In the genomic region with DNA sequence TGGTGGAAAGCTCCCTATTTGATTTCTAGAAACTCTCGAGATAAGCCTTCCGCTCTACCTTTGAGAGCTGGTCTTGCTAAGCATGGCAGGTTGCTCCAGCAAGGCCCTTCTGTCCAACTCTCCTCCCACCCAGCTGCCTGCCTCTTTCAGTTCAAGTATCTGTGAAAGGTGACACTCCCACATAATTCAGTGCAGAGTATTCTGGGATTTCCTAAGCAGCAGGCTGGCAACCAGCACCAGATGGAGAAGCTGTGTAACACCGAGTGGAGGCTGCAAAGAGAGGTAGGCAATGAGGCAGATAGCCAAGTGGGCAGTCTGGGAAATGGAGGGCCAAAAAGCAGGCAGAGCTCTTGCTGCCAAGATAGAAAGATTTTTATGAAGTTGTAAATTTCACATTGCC, we compare ENCODE assay signal across 14 cellular contexts.
DNase-seq lines count a peak whose midpoint lies in the region; ATAC-seq lines count a peak whose summit lies in the region.
"Had no signal": no experiment of that assay in that cellular context is flagged by ENCODE, and none has a peak within 500 bp of the region (broad histone marks: within the 10 kb centered on the region; RNA-seq: fewer than 3 reads in every experiment).

No MANE protein-coding gene starts in this region.

- no peak overlapping the region for H3K4me3 Mint-ChIP-seq in activated naive CD4-positive, alpha-beta T cell treated with anti-CD3 and anti-CD28 coated beads, Interleukin-2, amount 10 ng/mL, durations not matched to agents 7 days and 5 days
- H3K4me3 Mint-ChIP-seq: activated B cell treated with CpG ODN at 0.5 μM for 24 hours had no signal

- H2BK120ac ChIP-seq in trophoblast cell (ENCODE audit: insufficient read depth, low read length, poor library complexity), result no peak overlapping the region

- H3K9me3 ChIP-seq in trophoblast cell (ENCODE audit: insufficient read depth, low read depth, low read length), result no peaks in the 10 kb centered on the region
- H3K9me3 ChIP-seq: esophagus squamous epithelium had no signal

- H3K9ac ChIP-seq in trophoblast cell (ENCODE audit: low read length), result no peak overlapping the region

- peaks cover 0 to 2% of the 10 kb centered on the region in 2 experiments for H3K4me1 ChIP-seq in trophoblast cell (ENCODE audit: control insufficient read depth in 1 of 2, insufficient read depth in 2 of 2, low read length in 2 of 2)
- H3K4me1 ChIP-seq: esophagus squamous epithelium had no signal

- no peak overlapping the region for H3K4me2 ChIP-seq in trophoblast cell (ENCODE audit: low read length)
- H3K4me2 ChIP-seq: hepatocyte had no signal

- no peak overlapping the region for H3K14ac ChIP-seq in trophoblast cell (ENCODE audit: low read length)

- no peaks in the 10 kb centered on the region for H3K79me1 ChIP-seq in trophoblast cell (ENCODE audit: low read length)

- no peak overlapping the region for H4K12ac ChIP-seq in trophoblast cell (ENCODE audit: low read depth, low read length)

- no peaks in the 10 kb centered on the region for H3K36me3 ChIP-seq in trophoblast cell (ENCODE audit: control insufficient read depth in 1 of 2, insufficient read depth in 2 of 2, low read length in 2 of 2)
- H3K36me3 ChIP-seq: esophagus squamous epithelium had no signal

- H2AK5ac ChIP-seq in trophoblast cell (ENCODE audit: low read length), result no peak overlapping the region

- H3K36me3 Mint-ChIP-seq in activated naive CD4-positive, alpha-beta T cell treated with anti-CD3 and anti-CD28 coated beads, Interleukin-2, amount 10 ng/mL, durations not matched to agents 7 days and 5 days, result no peaks in the 10 kb centered on the region

- H3K79me2 ChIP-seq in trophoblast cell (ENCODE audit: control insufficient read depth, insufficient read depth, low read length, poor library complexity), result no peaks in the 10 kb centered on the region
- H3K79me2 ChIP-seq: hepatocyte had no signal

- H3K23ac ChIP-seq in trophoblast cell (ENCODE audit: low read length), result no peak overlapping the region

- in situ Hi-C loops in KBM-7 (cut with MboI; ENCODE audit: low pct_unique_long_range_greater_than_20kb, low sequenced_read_pairs), result no loop called here

- CTCF ChIA-PET in activated naive CD4-positive, alpha-beta T cell treated with anti-CD3 and anti-CD28 coated beads, Interleukin-2, amount 10 ng/mL, durations not matched to agents 7 days and 5 days (lab: Charles Lee), result no interaction called here

- no peaks in the 10 kb centered on the region for H3K9me3 Mint-ChIP-seq in activated naive CD4-positive, alpha-beta T cell treated with anti-CD3 and anti-CD28 coated beads, Interleukin-2, amount 10 ng/mL, durations not matched to agents 7 days and 5 days
- H3K9me3 Mint-ChIP-seq: activated B cell treated with CpG ODN at 0.5 μM for 24 hours had no signal

- H2BK5ac ChIP-seq in trophoblast cell (ENCODE audit: low read depth, low read length, poor library complexity), result no peak overlapping the region

- peaks cover 3% of the 10 kb centered on the region for H3K27me3 Mint-ChIP-seq in activated naive CD4-positive, alpha-beta T cell treated with anti-CD3 and anti-CD28 coated beads, Interleukin-2, amount 10 ng/mL, durations not matched to agents 7 days and 5 days

- H3K4ac ChIP-seq in trophoblast cell (ENCODE audit: low read depth, low read length), result no peak overlapping the region

- H2AFZ ChIP-seq in trophoblast cell (ENCODE audit: insufficient read depth, low read length, poor library complexity), result no peak overlapping the region
- H2AFZ ChIP-seq: hepatocyte had no signal

- no CpG with 5 or more reads among the region's 3 CpGs for WGBS in trophoblast cell (ENCODE audit: extremely low coverage, insufficient coverage, insufficient read length)

- H4K91ac ChIP-seq in trophoblast cell (ENCODE audit: low read depth, low read length), result no peak overlapping the region

- no peak overlapping the region for H4K8ac ChIP-seq in trophoblast cell (ENCODE audit: low read depth, low read length)

- H3K27ac Mint-ChIP-seq in activated naive CD4-positive, alpha-beta T cell treated with anti-CD3 and anti-CD28 coated beads, Interleukin-2, amount 10 ng/mL, durations not matched to agents 7 days and 5 days, result no peak overlapping the region
- H3K27ac Mint-ChIP-seq: activated B cell treated with CpG ODN at 0.5 μM for 24 hours had no signal

- H2BK12ac ChIP-seq in trophoblast cell (ENCODE audit: low read length), result no peak overlapping the region

- peak; percentile 90 for DNase-seq in DMS53 treated with DMSO at 0.1 percent for 48 hours (lab: John Stamatoyannopoulos, UW; ENCODE audit: unreplicated experiment)
- DNase-seq in NCI-H1694 (lab: John Stamatoyannopoulos, UW), result peak; percentile 99
- DNase-seq in NCI-H69 (lab: John Stamatoyannopoulos, UW), result peak; percentile 87
- peak; percentile 13 for DNase-seq in iPS-NIHi11 (ENCODE audit: low spot score)
- DNase-seq in activated naive CD4-positive, alpha-beta T cell treated with anti-CD3 and anti-CD28 coated beads, Interleukin-2, amount 10 ng/mL, durations not matched to agents 7 days and 5 days, result no peak
- DNase-seq in KBM-7, result no peak
- no peak for DNase-seq in trophoblast cell
- DNase-seq: activated B cell treated with CpG ODN at 0.5 μM for 24 hours, AML-193, esophagus squamous epithelium, Kasumi-1 had no signal

- no peak for ATAC-seq in GM18519 (IDR thresholded peaks at IDR 0.05; ENCODE audit: low FRiP score, unreplicated experiment)

- no peak overlapping the region for H3K4me3 ChIP-seq in trophoblast cell (ENCODE audit: low read depth, low read length)
- H3K4me3 ChIP-seq: esophagus squamous epithelium, hepatocyte, skin epidermis had no signal

- no peaks in the 10 kb centered on the region for H3K27me3 ChIP-seq in trophoblast cell (ENCODE audit: insufficient read depth, low read length)
- H3K27me3 ChIP-seq: esophagus squamous epithelium, hepatocyte had no signal

- no peak overlapping the region for H3K18ac ChIP-seq in trophoblast cell (ENCODE audit: low read length)

- no peaks in the 10 kb centered on the region for H3K4me1 Mint-ChIP-seq in activated naive CD4-positive, alpha-beta T cell treated with anti-CD3 and anti-CD28 coated beads, Interleukin-2, amount 10 ng/mL, durations not matched to agents 7 days and 5 days
- H3K4me1 Mint-ChIP-seq: activated B cell treated with CpG ODN at 0.5 μM for 24 hours had no signal

- no peak overlapping the region for H3K27ac ChIP-seq in trophoblast cell (ENCODE audit: low read depth, low read length)
- H3K27ac ChIP-seq: esophagus squamous epithelium, hepatocyte, skin epidermis had no signal

Comparison
In these comparisons a context has a peak if more than half of its experiments do, and no peak if none do; other contexts are left out.
1. DNase-seq: peak in DMS53 treated with DMSO at 0.1 percent for 48 hours (single experiment), NCI-H1694 (single experiment), NCI-H69 (single experiment) and iPS-NIHi11 (single experiment); none in activated naive CD4-positive, alpha-beta T cell treated with anti-CD3 and anti-CD28 coated beads, Interleukin-2, amount 10 ng/mL, durations not matched to agents 7 days and 5 days (single experiment), KBM-7 (single experiment) and trophoblast cell (0 of 2).